In the genomic region with DNA sequence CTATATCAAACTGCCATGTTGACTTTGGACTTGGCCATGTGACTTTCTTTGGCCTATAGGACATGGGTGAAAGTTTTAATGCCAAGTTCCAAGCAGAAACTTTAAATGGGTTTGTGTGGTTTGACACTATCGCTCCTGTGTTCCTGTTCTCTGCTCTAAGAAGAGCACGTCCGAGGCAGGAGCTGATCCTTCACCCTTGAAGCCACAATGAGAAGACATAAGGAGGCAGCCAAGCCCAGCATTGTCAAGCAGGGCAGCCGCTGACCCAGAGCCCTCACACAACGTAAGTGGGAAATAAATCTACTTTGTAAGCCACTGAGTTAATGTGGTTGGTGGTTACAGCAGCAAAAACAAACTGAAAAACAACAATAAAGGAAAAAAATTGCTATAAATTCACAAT, we compare ENCODE assay signal across 27 cellular contexts.
"Had no signal": no experiment of that assay in that cellular context is flagged by ENCODE, and none has a peak within 500 bp of the region (broad histone marks: within the 10 kb centered on the region; RNA-seq: fewer than 3 reads in every experiment).

No MANE protein-coding gene starts in this region.

- H3K27me3 ChIP-seq: ascending aorta, brain microvascular endothelial cell, dorsolateral prefrontal cortex, foreskin keratinocyte, gastroesophageal sphincter had no signal

- ATAC-seq: activated CD4-positive, alpha-beta T cell treated with anti-CD3 and anti-CD28 coated beads for 36 hours; activated naive CD4-positive, alpha-beta T cell treated with anti-CD3 and anti-CD28 coated beads, Interleukin-2, amount 50 U/mL, for 72 hours; activated T-cell treated with anti-CD3 and anti-CD28 coated beads, Interleukin-2, amount 50 U/mL, for 72 hours; esophagus mucosa; foreskin keratinocyte; gastroesophageal sphincter had no signal

- H3K36me3 ChIP-seq: ascending aorta, brain microvascular endothelial cell, gastroesophageal sphincter had no signal

- H3K9me3 Mint-ChIP-seq: endodermal cell had no signal

- H3K27ac Mint-ChIP-seq: activated CD4-positive, alpha-beta memory T cell treated with anti-CD3 and anti-CD28 coated beads for 36 hours; activated CD4-positive, alpha-beta T cell treated with anti-CD3 and anti-CD28 coated beads for 36 hours; activated CD4-positive, alpha-beta T cell treated with anti-CD3 and anti-CD28 coated beads, Interleukin-2, amount 10 ng/mL, durations not matched to agents 24 days and 14 days; activated naive CD4-positive, alpha-beta T cell treated with anti-CD3 and anti-CD28 coated beads, Interleukin-2, amount 10 ng/mL, durations not matched to agents 7 days and 5 days; activated naive CD4-positive, alpha-beta T cell treated with anti-CD3 and anti-CD28 coated beads, Interleukin-2, amount 50 U/mL, for 72 hours; activated naive CD8-positive, alpha-beta T cell treated with anti-CD3 and anti-CD28 coated beads, Interleukin-2, amount 10 ng/mL, durations not matched to agents 7 days and 5 days; activated T-cell treated with anti-CD3 and anti-CD28 coated beads, Interleukin-2, amount 50 U/mL, for 24 hours; activated T-cell treated with anti-CD3 and anti-CD28 coated beads, Interleukin-2, amount 50 U/mL, for 72 hours; dendritic cell treated with granulocyte-macrophage colony-stimulating factor and Interleukin-4, amounts not matched to agents 40 ng/mL and 50 ng/mL, for 4 days; endodermal cell had no signal

- H3K4me1 Mint-ChIP-seq: activated CD4-positive, alpha-beta T cell treated with anti-CD3 and anti-CD28 coated beads for 36 hours; activated CD4-positive, alpha-beta T cell treated with anti-CD3 and anti-CD28 coated beads, Interleukin-2, amount 10 ng/mL, durations not matched to agents 24 days and 14 days; activated naive CD4-positive, alpha-beta T cell treated with anti-CD3 and anti-CD28 coated beads, Interleukin-2, amount 10 ng/mL, durations not matched to agents 7 days and 5 days; activated naive CD8-positive, alpha-beta T cell treated with anti-CD3 and anti-CD28 coated beads, Interleukin-2, amount 10 ng/mL, durations not matched to agents 7 days and 5 days; central memory CD8-positive, alpha-beta T cell had no signal

- H3K27me3 Mint-ChIP-seq: activated CD4-positive, alpha-beta memory T cell treated with anti-CD3 and anti-CD28 coated beads for 36 hours; activated CD4-positive, alpha-beta T cell treated with anti-CD3 and anti-CD28 coated beads for 36 hours; activated CD4-positive, alpha-beta T cell treated with anti-CD3 and anti-CD28 coated beads, Interleukin-2, amount 10 ng/mL, durations not matched to agents 24 days and 14 days; activated naive CD4-positive, alpha-beta T cell treated with anti-CD3 and anti-CD28 coated beads, Interleukin-2, amount 10 ng/mL, durations not matched to agents 7 days and 5 days; activated naive CD8-positive, alpha-beta T cell treated with anti-CD3 and anti-CD28 coated beads, Interleukin-2, amount 10 ng/mL, durations not matched to agents 7 days and 5 days; activated T-cell treated with anti-CD3 and anti-CD28 coated beads, Interleukin-2, amount 50 U/mL, for 24 hours; central memory CD8-positive, alpha-beta T cell; dendritic cell treated with granulocyte-macrophage colony-stimulating factor and Interleukin-4, amounts not matched to agents 40 ng/mL and 50 ng/mL, for 4 days had no signal

- H3K27ac ChIP-seq: ascending aorta, brain microvascular endothelial cell, coronary artery, dorsolateral prefrontal cortex, foreskin keratinocyte, gastroesophageal sphincter had no signal

- H3K4me3 Mint-ChIP-seq: activated CD4-positive, alpha-beta memory T cell treated with anti-CD3 and anti-CD28 coated beads for 36 hours; activated CD4-positive, alpha-beta T cell treated with anti-CD3 and anti-CD28 coated beads for 36 hours; activated CD4-positive, alpha-beta T cell treated with anti-CD3 and anti-CD28 coated beads, Interleukin-2, amount 10 ng/mL, durations not matched to agents 24 days and 14 days; activated naive CD4-positive, alpha-beta T cell treated with anti-CD3 and anti-CD28 coated beads, Interleukin-2, amount 10 ng/mL, durations not matched to agents 7 days and 5 days; activated naive CD8-positive, alpha-beta T cell treated with anti-CD3 and anti-CD28 coated beads, Interleukin-2, amount 10 ng/mL, durations not matched to agents 7 days and 5 days; activated T-cell treated with anti-CD3 and anti-CD28 coated beads, Interleukin-2, amount 50 U/mL, for 24 hours; activated T-cell treated with anti-CD3 and anti-CD28 coated beads, Interleukin-2, amount 50 U/mL, for 72 hours; central memory CD8-positive, alpha-beta T cell; dendritic cell treated with granulocyte-macrophage colony-stimulating factor and Interleukin-4, amounts not matched to agents 40 ng/mL and 50 ng/mL, for 4 days; endodermal cell had no signal

- FAIRE-seq: bronchial epithelial cell had no signal

- H3K36me3 Mint-ChIP-seq: activated CD4-positive, alpha-beta memory T cell treated with anti-CD3 and anti-CD28 coated beads for 36 hours; activated naive CD4-positive, alpha-beta T cell treated with anti-CD3 and anti-CD28 coated beads, Interleukin-2, amount 10 ng/mL, durations not matched to agents 7 days and 5 days; activated naive CD4-positive, alpha-beta T cell treated with anti-CD3 and anti-CD28 coated beads, Interleukin-2, amount 50 U/mL, for 72 hours; activated naive CD8-positive, alpha-beta T cell treated with anti-CD3 and anti-CD28 coated beads, Interleukin-2, amount 10 ng/mL, durations not matched to agents 7 days and 5 days had no signal

- H3K4me3 ChIP-seq: ascending aorta, coronary artery, dorsolateral prefrontal cortex, gastroesophageal sphincter had no signal

- H3K4me1 ChIP-seq: foreskin keratinocyte, gastroesophageal sphincter had no signal

- DNase-seq: activated CD4-positive, alpha-beta memory T cell treated with anti-CD3 and anti-CD28 coated beads for 36 hours; activated CD4-positive, alpha-beta T cell treated with anti-CD3 and anti-CD28 coated beads for 36 hours; activated CD4-positive, alpha-beta T cell treated with anti-CD3 and anti-CD28 coated beads, Interleukin-2, amount 10 ng/mL, durations not matched to agents 24 days and 14 days; activated CD4-positive, CD25-positive, alpha-beta regulatory T cell; activated CD4-positive, CD25-positive, alpha-beta regulatory T cell treated with anti-CD3 and anti-CD28 coated beads, Interleukin-2, amount 50 U/mL, for 72 hours; activated CD8-positive, alpha-beta memory T cell treated with anti-CD3 and anti-CD28 coated beads, Interleukin-2, amount 50 U/mL, for 48 hours; activated gamma-delta T cell; activated naive CD4-positive, alpha-beta T cell; activated naive CD4-positive, alpha-beta T cell treated with anti-CD3 and anti-CD28 coated beads, Interleukin-2, amount 10 ng/mL, durations not matched to agents 7 days and 5 days; activated naive CD8-positive, alpha-beta T cell treated with anti-CD3 and anti-CD28 coated beads, Interleukin-2, amount 10 ng/mL, durations not matched to agents 7 days and 5 days; activated T-cell treated with anti-CD3 and anti-CD28 coated beads for 4 hours; activated T-cell treated with anti-CD3 and anti-CD28 coated beads, Interleukin-2, amount 50 U/mL, for 24 hours; activated T-cell treated with anti-CD3 and anti-CD28 coated beads, Interleukin-2, amount 50 U/mL, for 72 hours; brain microvascular endothelial cell; dorsolateral prefrontal cortex; effector memory CD4-positive, alpha-beta T cell; endodermal cell; foreskin keratinocyte; T-helper 2 cell had no signal

- H3K9me3 ChIP-seq: ascending aorta, gastroesophageal sphincter had no signal
